In the genomic region with DNA sequence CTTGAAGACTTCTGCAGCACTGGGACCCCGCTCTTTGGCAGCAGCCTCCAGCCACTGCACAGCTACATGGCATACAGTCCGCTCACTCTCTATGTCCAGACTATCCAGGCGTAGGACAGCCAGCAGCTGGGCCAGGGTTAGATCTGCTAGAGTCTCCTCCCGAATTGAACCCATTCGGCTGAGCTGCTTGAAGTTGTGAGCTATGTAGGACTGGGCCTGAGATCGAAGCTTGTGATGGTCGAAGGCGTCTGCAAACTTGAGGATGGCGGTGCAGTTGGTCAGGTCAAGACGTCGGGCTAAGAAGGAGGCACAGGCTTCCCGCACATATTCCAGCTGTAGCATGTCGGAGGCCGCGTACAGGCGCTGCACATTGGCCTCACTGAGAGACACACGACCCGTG, we compare ENCODE assay signal across 8 cellular contexts. TPM values are rescaled to one million over a fixed set of nuclear protein-coding genes. Genes with fewer than 3 reads are reported as not detected.
DNase-seq lines count a peak whose midpoint lies in the region; ATAC-seq, FAIRE-seq and TF ChIP-seq lines count a peak whose summit lies in the region.

No MANE protein-coding gene starts in this region.

- H3K9me3 Mint-ChIP-seq in activated naive CD8-positive, alpha-beta T cell treated with anti-CD3 and anti-CD28 coated beads for 36 hours, result peaks cover 12% of the 10 kb centered on the region

- no peak overlapping the region for H3K27ac ChIP-seq in HepG2 (ENCODE audit: extremely low read length, insufficient read depth, low read length)
- H3K27ac ChIP-seq in substantia nigra (ENCODE audit: low read depth, low read length, poor library complexity, severe bottlenecking), result peak overlapping the region; percentile 90

- H3K9ac ChIP-seq in HepG2 (ENCODE audit: insufficient read depth, low read depth, low read length), result peak overlapping the region; percentile 91

- H3K4me1 ChIP-seq in HepG2 (ENCODE audit: insufficient read depth, low read length), result peaks cover 57% of the 10 kb centered on the region

- H4K20me1 ChIP-seq in HepG2 (ENCODE audit: insufficient read depth, low read length), result no peaks in the 10 kb centered on the region

- H3K36me3 ChIP-seq in HepG2 (replicated peaks in 1 of 2; ENCODE audit: control insufficient read depth in 1 of 2, insufficient read depth in 2 of 2, low read length in 2 of 2), result no peaks in the 10 kb centered on the region

- CTCF ChIA-PET in HepG2 (lab: Yijun Ruan, JAX; ENCODE audit: low intra/inter-chr PET ratio, low total read pairs), result no interaction called here

- no peaks in the 10 kb centered on the region; a peak in 1 of 5 replicates for H3K27me3 ChIP-seq in HepG2 (ENCODE audit: control insufficient read depth in 1 of 2, insufficient read depth in 2 of 2, low read length in 2 of 2)

- peak overlapping the region; percentile 88 for H3K4me3 Mint-ChIP-seq in activated naive CD8-positive, alpha-beta T cell treated with anti-CD3 and anti-CD28 coated beads for 36 hours

- DNase-seq in activated CD8-positive, alpha-beta memory T cell treated with anti-CD3 and anti-CD28 coated beads for 24 hours, result peak; percentile 57
- no peak for DNase-seq in activated CD8-positive, alpha-beta memory T cell treated with anti-CD3 and anti-CD28 coated beads, Interleukin-2, amount 50 U/mL, for 4 hours
- no peak for DNase-seq in activated naive CD8-positive, alpha-beta T cell treated with anti-CD3 and anti-CD28 coated beads for 36 hours
- DNase-seq in HepG2 (ENCODE audit: low spot score) (no peak), substantia nigra (lab: John Stamatoyannopoulos, UW) (peak in 3 of 49 donors; percentile 4 to 25 (median 9)), HPDE6-E6E7 (ENCODE audit: extremely low spot score) (no peak), globus pallidus (ENCODE audit: low spot score) (no peak), KG1 (lab: John Stamatoyannopoulos, UW) (no peak)

- WGBS in HepG2 (ENCODE audit: low lambda C conversion rate), result 98% methylated on average over 17 of the region's 18 CpGs

- intact Hi-C loops in HepG2 (cut with micrococcal nuclease; ENCODE audit: unreplicated experiment), result loop anchor here (10.0 kb wide), 1 partner anchor 119 kb away; no protein-coding TSS in a partner anchor

- no peaks in the 10 kb centered on the region for H3K9me3 ChIP-seq in HepG2 (ENCODE audit: low read length)

- no peak for TF ChIP-seq EP300 in HepG2 (IDR thresholded peaks at IDR 0.05; ENCODE audit: low read depth in 2 of 2, low read length in 2 of 2)
- TF ChIP-seq EP300 in HepG2 (CRISPR knock-in tag; IDR thresholded peaks at IDR 0.05; ENCODE audit: borderline replicate concordance), result no peak

- H3K4me2 ChIP-seq in HepG2 (ENCODE audit: low read depth, low read length), result peak overlapping the region; percentile 87

- peaks cover 32% of the 10 kb centered on the region for H3K4me1 Mint-ChIP-seq in activated naive CD8-positive, alpha-beta T cell treated with anti-CD3 and anti-CD28 coated beads for 36 hours

- BruUV-seq in HepG2 (replicated peaks; lab: Mats Ljungman, UMichigan), result no TSS peak

- peak overlapping the region in 2 of 3 experiments; percentile 57 to 89; a peak in 4 of 6 replicates for H3K4me3 ChIP-seq in HepG2 (replicated peaks in 1 of 3; ENCODE audit: insufficient read depth in 1 of 3, low read depth in 2 of 3, low read length in 3 of 3)

- no peak for TF ChIP-seq RAD21 in HepG2 (CRISPR knock-in tag; IDR thresholded peaks at IDR 0.05)

- no peak for ATAC-seq in HepG2

- no peak overlapping the region for H2AFZ ChIP-seq in HepG2 (ENCODE audit: low read length)

- no peak for TF ChIP-seq POLR2A in HepG2 (IDR thresholded peaks at IDR 0.05; ENCODE audit: insufficient read depth in 1 of 2, low read depth in 2 of 2, low read length in 2 of 2)

- peak overlapping the region; percentile 95 for H3K27ac Mint-ChIP-seq in activated naive CD8-positive, alpha-beta T cell treated with anti-CD3 and anti-CD28 coated beads for 36 hours

- TF ChIP-seq CTCF in HepG2 (CRISPR knock-in tag; IDR thresholded peaks at IDR 0.05), result no peak

- H3K79me2 ChIP-seq in HepG2 (ENCODE audit: insufficient read depth, low read length), result peaks cover 21% of the 10 kb centered on the region

- peaks cover 27% of the 10 kb centered on the region for H3K36me3 Mint-ChIP-seq in activated naive CD8-positive, alpha-beta T cell treated with anti-CD3 and anti-CD28 coated beads for 36 hours

- in situ Hi-C loops in HepG2 (cut with HindIII; ENCODE audit: extremely low pct_ligation_motif_present, low pct_unique_long_range_greater_than_20kb), result loop anchor here (5.0 to 10.0 kb wide), 2 partner anchors 61 to 129 kb away; a partner anchor contains a TSS

- no peaks in the 10 kb centered on the region for H3K27me3 Mint-ChIP-seq in activated naive CD8-positive, alpha-beta T cell treated with anti-CD3 and anti-CD28 coated beads for 36 hours

- POLR2A ChIA-PET in HepG2 (lab: Yijun Ruan, JAX), result interaction anchor here (1.1 kb wide), 1 partner anchor 61 kb away, joined by 3 read pairs; a partner anchor contains a TSS

- FAIRE-seq in HepG2 (lab: Jason Lieb, UNC), result no peak

TF ChIP-seq in HepG2, 621 proteins besides CTCF, POLR2A, EP300 and RAD21:
- TF ChIP-seq ZNF296 (CRISPR knock-in tag; conservative IDR thresholded peaks at IDR 0.05), result 0 out of 2 replicates have a peak, but pooled peaks have one; percentile 12
- no peak for TF ChIP-seq KAT7 (CRISPR knock-in tag; IDR thresholded peaks at IDR 0.05; ENCODE audit: borderline replicate concordance)
- 0 out of 2 replicates have a peak, but pooled peaks have one; percentile 24 for TF ChIP-seq ZNF484 (CRISPR knock-in tag; IDR thresholded peaks at IDR 0.05; ENCODE audit: borderline replicate concordance, low read depth)
- TF ChIP-seq MXD4 (CRISPR knock-in tag; IDR thresholded peaks at IDR 0.05), result no peak
- no peak for TF ChIP-seq HNRNPL (IDR thresholded peaks at IDR 0.05; ENCODE audit: low read depth, low read length)
- TF ChIP-seq PRPF4 (IDR thresholded peaks at IDR 0.05; ENCODE audit: low read depth, low read length, poor library complexity, severe bottlenecking), result peak; percentile 16
- no peak for TF ChIP-seq RARA (CRISPR knock-in tag; IDR thresholded peaks at IDR 0.05)
- no peak for TF ChIP-seq ZMYM2 (CRISPR knock-in tag; IDR thresholded peaks at IDR 0.05)
- TF ChIP-seq SETDB1 (CRISPR knock-in tag; IDR thresholded peaks at IDR 0.05; ENCODE audit: borderline replicate concordance), result no peak

RNA-seq across cellular contexts. Expression of a gene that starts 0.9 kb away (rescaled TPM):
- total RNA-seq in activated naive CD8-positive, alpha-beta T cell treated with anti-CD3 and anti-CD28 coated beads for 36 hours, result 1 to 10 TPM; 2.8 to 3.0 TPM
- total RNA-seq in HepG2 (2016; rRNA removed; fragmentation: Illumina TruSeq; extraction: Trizol), result 9.0 and 14.9 TPM in 2 replicates
- total RNA-seq in HepG2 (2016; cell fraction: cytosol; rRNA removed; fragmentation: Illumina TruSeq; extraction: Trizol; ENCODE audit: low read depth), result 0.61 and 0.71 TPM in 2 replicates
- 9.1 and 14.2 TPM in 2 replicates for total RNA-seq in HepG2 (2016; cell fraction: insoluble cytoplasmic fraction; rRNA removed; fragmentation: Illumina TruSeq; extraction: Trizol)
- total RNA-seq in HepG2 (2016; cell fraction: membrane; rRNA removed; fragmentation: Illumina TruSeq; extraction: Trizol), result 3.4 and 4.1 TPM in 2 replicates
- total RNA-seq in HepG2 (2016; cell fraction: nucleus; rRNA removed; fragmentation: Illumina TruSeq; extraction: Trizol), result 8.3 and 8.7 TPM in 2 replicates
- polyA plus RNA-seq in HepG2 (2011; rRNA removed), result 3.6 and 3.8 TPM in 2 replicates
- polyA plus RNA-seq in HepG2 (2011; cell fraction: cytosol; rRNA removed), result 2.8 and 2.9 TPM in 2 replicates
- 2.6 and 3.1 TPM in 2 replicates for polyA plus RNA-seq in HepG2 (2011; cell fraction: nucleus; rRNA removed)
- 3.2 and 4.1 TPM in 2 replicates for polyA plus RNA-seq in HepG2 (2012)
- 0.17 and 0.28 TPM in 2 replicates for polyA plus RNA-seq in HepG2 (2016; cell fraction: cytosol; fragmentation: Illumina TruSeq; extraction: Trizol; ENCODE audit: low read depth)
- 10.2 and 10.4 TPM in 2 replicates for polyA plus RNA-seq in HepG2 (2016; cell fraction: insoluble cytoplasmic fraction; fragmentation: Illumina TruSeq; extraction: Trizol; ENCODE audit: low read depth)
- polyA plus RNA-seq in HepG2 (2016; cell fraction: membrane; fragmentation: Illumina TruSeq; extraction: Trizol; ENCODE audit: low read depth), result 1.0 and 1.3 TPM in 2 replicates
- polyA plus RNA-seq in HepG2 (2016; cell fraction: nucleus; fragmentation: Illumina TruSeq; extraction: Trizol; ENCODE audit: insufficient read depth, low read depth), result 4.8 and 5.5 TPM in 2 replicates
- polyA minus RNA-seq in HepG2 (2011; rRNA and poly(A)+ RNA removed; ENCODE audit: low replicate concordance), result 18.8 and 26.5 TPM in 2 replicates
- 6.6 and 7.6 TPM in 2 replicates for polyA minus RNA-seq in HepG2 (2011; cell fraction: cytosol; rRNA and poly(A)+ RNA removed)
- polyA minus RNA-seq in HepG2 (2011; cell fraction: nucleus; rRNA and poly(A)+ RNA removed), result 12.4 and 12.9 TPM in 2 replicates
